In the genomic region with DNA sequence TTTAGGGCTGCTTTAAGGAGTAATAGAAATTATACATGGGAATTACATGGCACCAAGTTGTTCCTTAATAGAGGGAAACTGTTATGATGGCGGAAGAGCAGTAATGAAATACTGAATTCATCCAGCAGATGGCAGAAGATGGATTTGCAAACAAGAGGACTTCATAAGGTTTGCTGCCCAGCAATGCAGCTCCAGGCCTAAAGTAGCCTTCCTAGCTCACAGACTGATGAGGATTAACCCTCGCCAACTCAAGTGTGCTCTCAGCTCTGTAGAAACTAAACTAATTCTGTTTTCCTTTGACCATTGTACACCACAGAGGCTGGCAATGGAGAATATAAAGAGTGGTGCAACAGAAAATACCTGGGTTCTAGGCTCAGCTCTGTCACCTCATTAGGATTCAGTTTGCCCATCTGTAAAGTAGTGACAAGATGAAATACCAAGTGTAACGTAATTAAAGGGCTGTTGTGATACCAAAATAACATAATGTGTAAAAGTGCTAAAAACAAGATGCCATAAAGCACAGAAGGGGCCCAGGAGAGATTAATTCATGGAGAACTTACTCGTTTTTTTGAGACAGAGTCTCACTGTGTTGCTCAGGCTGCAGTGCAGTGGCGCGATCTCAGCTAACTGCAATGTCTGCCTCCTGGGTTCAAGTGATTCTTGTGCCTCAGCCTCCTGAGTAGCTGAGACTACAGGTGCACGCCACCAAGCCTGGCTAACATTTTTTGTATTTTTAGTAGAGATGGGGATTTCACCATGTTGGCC, we compare ENCODE assay signal across 8 cellular contexts.
DNase-seq lines count a peak whose midpoint lies in the region; ATAC-seq and TF ChIP-seq lines count a peak whose summit lies in the region.

No MANE protein-coding gene starts in this region.

- H3K36me3 ChIP-seq in heart right ventricle = no peaks in the 10 kb centered on the region

- H3K4me3 ChIP-seq in AG10803 (ENCODE audit: low read length) (no peak overlapping the region), heart right ventricle (no peak overlapping the region)

- H3K27me3 Mint-ChIP-seq in activated CD8-positive, alpha-beta T cell treated with anti-CD3 and anti-CD28 coated beads, Interleukin-2, amount 10 ng/mL, durations not matched to agents 7 days and 5 days (ENCODE audit: low read depth) = peaks cover 11% of the 10 kb centered on the region

- H3K9me3 ChIP-seq in heart right ventricle = no peaks in the 10 kb centered on the region

- no peaks in the 10 kb centered on the region for H3K27me3 ChIP-seq in heart right ventricle

- TF ChIP-seq CTCF in AG10803 (conservative IDR thresholded peaks at IDR 0.05; ENCODE audit: low read length) = peak; percentile 77
- TF ChIP-seq CTCF in GM13977 (IDR thresholded peaks at IDR 0.05; ENCODE audit: extremely low read depth, insufficient read depth, missing control alignments) = peak; percentile 58
- peak; percentile 67 to 85 (median 76) for TF ChIP-seq CTCF in heart right ventricle (IDR thresholded peaks at IDR 0.05)

- ATAC-seq in HG03175 (IDR thresholded peaks at IDR 0.05; ENCODE audit: unreplicated experiment) (peak; percentile 56), heart right ventricle (peak; percentile 64 to 81 (median 69)), GM21737 (IDR thresholded peaks at IDR 0.05; ENCODE audit: unreplicated experiment) (no peak)
- ATAC-seq in activated CD8-positive, alpha-beta T cell treated with anti-CD3 and anti-CD28 coated beads, Interleukin-2, amount 10 ng/mL, durations not matched to agents 7 days and 5 days = peak; percentile 35

- in situ Hi-C loops in GM13977 (cut with MboI; ENCODE audit: low pct_unique_long_range_greater_than_20kb, low sequenced_read_pairs, unreplicated experiment) = no loop called here

- intact Hi-C loops in heart right ventricle (cut with DNase I) = loop anchor here in 9 of 10 donors (1.0 to 10.0 kb wide), 8 partner anchors 152 to 582 kb away; partner anchors contain the start of genes GADD45A (in 4 of the 9) and GNG12 (in 4 of the 9)

- peaks cover 0 to 12% (median 7%) of the 10 kb centered on the region in 9 donors for H3K4me1 ChIP-seq in heart right ventricle

- 75 to 78% methylated on average over 7 of the region's 7 CpGs for WGBS in heart right ventricle, 2 donors

- peaks cover 13% of the 10 kb centered on the region for H3K4me1 Mint-ChIP-seq in activated CD8-positive, alpha-beta T cell treated with anti-CD3 and anti-CD28 coated beads, Interleukin-2, amount 10 ng/mL, durations not matched to agents 7 days and 5 days (ENCODE audit: low read depth)

- H3K27ac ChIP-seq in heart right ventricle = no peak overlapping the region

- no peak overlapping the region for H3K27ac Mint-ChIP-seq in activated CD8-positive, alpha-beta T cell treated with anti-CD3 and anti-CD28 coated beads, Interleukin-2, amount 10 ng/mL, durations not matched to agents 7 days and 5 days

- no peaks in the 10 kb centered on the region for H3K36me3 Mint-ChIP-seq in activated CD8-positive, alpha-beta T cell treated with anti-CD3 and anti-CD28 coated beads, Interleukin-2, amount 10 ng/mL, durations not matched to agents 7 days and 5 days (ENCODE audit: low read depth)

- CTCF ChIA-PET in activated CD8-positive, alpha-beta T cell treated with anti-CD3 and anti-CD28 coated beads, Interleukin-2, amount 10 ng/mL, durations not matched to agents 7 days and 5 days (lab: Charles Lee) = interaction anchor here (0.8 to 1.5 kb wide), 11 partner anchors 10 to 319 kb away, joined by 3 to 13 read pairs (median 6); no protein-coding TSS in a partner anchor

- DNase-seq in AG10803 (ENCODE audit: low read depth) (peak; percentile 90), GM13977 (ENCODE audit: low spot score) (peak; percentile 61), NCI-H2196 treated with DMSO at 0.1 percent for 48 hours (lab: John Stamatoyannopoulos, UW; ENCODE audit: unreplicated experiment) (peak; percentile 37), heart right ventricle (peak in 1 of 2 donors; percentile 42), renal cortical epithelial cell (ENCODE audit: low read depth) (peak; percentile 86)
- DNase-seq in activated CD8-positive, alpha-beta T cell treated with anti-CD3 and anti-CD28 coated beads, Interleukin-2, amount 10 ng/mL, durations not matched to agents 7 days and 5 days = no peak

- peaks cover 4% of the 10 kb centered on the region for H3K9me3 Mint-ChIP-seq in activated CD8-positive, alpha-beta T cell treated with anti-CD3 and anti-CD28 coated beads, Interleukin-2, amount 10 ng/mL, durations not matched to agents 7 days and 5 days (ENCODE audit: insufficient read depth)

- H3K4me3 Mint-ChIP-seq in activated CD8-positive, alpha-beta T cell treated with anti-CD3 and anti-CD28 coated beads, Interleukin-2, amount 10 ng/mL, durations not matched to agents 7 days and 5 days = no peak overlapping the region

- POLR2A ChIA-PET in activated CD8-positive, alpha-beta T cell treated with anti-CD3 and anti-CD28 coated beads, Interleukin-2, amount 10 ng/mL, durations not matched to agents 7 days and 5 days (lab: Charles Lee) = no interaction called here
